In the genomic region with DNA sequence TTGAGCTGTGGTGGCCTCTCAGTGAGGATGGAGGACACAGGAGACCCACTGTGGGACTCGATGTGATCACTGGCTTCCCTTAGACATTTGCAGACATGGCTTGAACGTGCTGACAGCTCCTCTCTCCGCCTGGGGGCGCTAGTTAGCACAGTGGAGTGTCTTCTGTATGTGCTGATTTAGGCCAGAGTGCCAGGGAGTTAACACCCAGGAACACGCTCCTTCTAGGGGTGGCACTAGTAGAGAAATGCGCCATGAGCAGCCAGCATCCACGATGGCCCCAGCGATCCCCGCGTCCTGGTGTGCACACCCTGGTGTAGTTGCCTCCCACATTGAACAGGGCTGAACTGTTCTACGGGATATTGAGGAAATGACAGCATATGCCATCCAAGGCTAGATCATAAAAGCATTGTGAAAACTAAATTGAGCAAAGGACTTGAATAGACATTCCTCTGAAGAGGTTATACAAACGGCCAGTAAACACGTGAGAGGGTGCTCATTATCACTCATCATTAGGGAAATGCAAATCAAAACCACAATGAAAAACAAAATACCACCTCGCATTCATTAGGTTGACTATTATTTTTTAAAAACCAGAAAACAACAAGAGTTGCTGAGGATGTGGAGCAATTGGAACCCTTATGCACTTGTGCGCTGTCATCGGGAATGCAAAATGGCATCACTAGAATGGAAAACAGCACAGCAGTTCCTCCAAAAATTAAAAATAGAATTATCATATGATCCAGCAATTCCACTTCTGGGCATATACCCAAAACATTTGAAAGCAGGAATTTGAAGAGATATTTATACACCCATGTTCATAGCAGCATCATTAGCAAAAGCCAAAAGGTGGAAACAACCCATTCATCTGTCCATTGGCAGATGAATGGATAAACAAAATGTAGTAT, we compare ENCODE assay signal across 11 cellular contexts. TPM values are rescaled to one million over a fixed set of nuclear protein-coding genes. Genes with fewer than 3 reads are reported as not detected.
DNase-seq lines count a peak whose midpoint lies in the region; ATAC-seq and TF ChIP-seq lines count a peak whose summit lies in the region.
"Had no signal": no experiment of that assay in that cellular context is flagged by ENCODE, and none has a peak within 500 bp of the region (broad histone marks: within the 10 kb centered on the region; RNA-seq: fewer than 3 reads in every experiment).

No MANE protein-coding gene starts in this region.

- H3K4me3 ChIP-seq in GM12875 (ENCODE audit: low read depth, low read length) = no peak overlapping the region
- H3K4me3 ChIP-seq in right atrium auricular region = no peak overlapping the region

- H3K27ac ChIP-seq in right atrium auricular region = peak overlapping the region; percentile 78 to 91

- ATAC-seq in GM21619 (IDR thresholded peaks at IDR 0.05; ENCODE audit: unreplicated experiment) (no peak), GM18502 (IDR thresholded peaks at IDR 0.05; ENCODE audit: poor library complexity, unreplicated experiment) (no peak)

- DNase-seq in Ammon's horn (ENCODE audit: low spot score) (peak; percentile 40), UCSD-AML1 (lab: John Stamatoyannopoulos, UW; ENCODE audit: unreplicated experiment) (peak; percentile 72), right atrium auricular region (ENCODE audit: low spot score) (no peak), SIG-M5 treated with dmso at 0.1 percent for 504 hours (lab: John Stamatoyannopoulos, UW; ENCODE audit: unreplicated experiment) (no peak), ureter (ENCODE audit: low spot score) (no peak)
- DNase-seq: GDM1, hypothalamus had no signal

- no peaks in the 10 kb centered on the region for H3K27me3 ChIP-seq in right atrium auricular region

- H3K36me3 ChIP-seq in right atrium auricular region = no peaks in the 10 kb centered on the region

- TF ChIP-seq CTCF in GM12875 (IDR thresholded peaks at IDR 0.05; ENCODE audit: borderline replicate concordance, insufficient read depth, low read depth, low read length) = peak; percentile 47; the same call in 1 of the 2 replicates
- peak in 1 of 2 donors; percentile 32 for TF ChIP-seq CTCF in right atrium auricular region (IDR thresholded peaks at IDR 0.05)

- peaks cover 0 to 12% of the 10 kb centered on the region in 2 donors for H3K9me3 ChIP-seq in right atrium auricular region

- H3K4me1 ChIP-seq in right atrium auricular region = peaks cover 0 to 13% of the 10 kb centered on the region in 2 donors

RNA-seq across cellular contexts. Expression of gene NMUR1, which starts 11.6 kb away (rescaled TPM):
- total RNA-seq in right atrium auricular region (under 1 TPM; 0.67 to 0.93 TPM), ureter (2.0 TPM)
- total RNA-seq: MCF 10A had no signal

RNA-seq across cellular contexts. Expression of gene TEX44, which starts 50.8 kb away (rescaled TPM):
- total RNA-seq in right atrium auricular region (not detected), ureter (not detected)
- total RNA-seq: MCF 10A had no signal

Comparison
In these comparisons a context has a peak if more than half of its experiments do, and no peak if none do; other contexts are left out.
1. DNase-seq: peak in Ammon's horn (single experiment) and UCSD-AML1 (single experiment); none in right atrium auricular region (single experiment), SIG-M5 treated with dmso at 0.1 percent for 504 hours (single experiment) and ureter (single experiment).